In the genomic region with DNA sequence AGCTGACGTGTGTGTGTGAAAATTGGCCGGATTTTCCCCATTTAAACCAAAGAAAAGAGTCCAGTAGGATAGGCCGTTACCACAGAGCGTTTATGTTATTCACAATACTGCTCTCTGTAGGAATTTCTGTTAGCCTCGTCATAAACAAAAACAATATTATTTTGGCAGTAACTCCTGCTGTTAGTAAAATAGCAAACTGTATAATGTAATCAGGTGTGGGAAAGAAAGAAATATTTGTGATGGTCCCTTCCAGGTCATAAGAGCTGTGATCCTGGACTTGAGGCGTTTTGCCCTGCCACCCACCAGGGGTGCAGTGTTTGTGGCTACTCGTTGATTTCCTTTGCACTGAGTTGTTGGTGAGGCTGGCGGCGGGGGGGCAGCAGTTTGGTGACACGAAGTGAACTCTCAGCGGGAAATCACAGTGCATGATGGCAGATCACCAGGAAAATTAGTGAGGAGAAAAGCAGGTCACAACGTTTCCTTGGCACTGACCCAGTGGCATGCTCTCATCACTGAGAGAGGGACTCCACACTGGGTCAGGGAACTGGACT, we compare ENCODE assay signal across 1 cellular context.
TF ChIP-seq lines count a peak whose summit lies in the region.

No MANE protein-coding gene starts in this region.

TF ChIP-seq in HepG2, 621 proteins besides CTCF, POLR2A, EP300 and RAD21 (continued from another document and continues in another):
- TF ChIP-seq PATZ1 (CRISPR knock-in tag; IDR thresholded peaks at IDR 0.05): peak; percentile 48
- no peak for TF ChIP-seq ZNF432 (CRISPR knock-in tag; IDR thresholded peaks at IDR 0.05; ENCODE audit: borderline replicate concordance)
- TF ChIP-seq ZNF567 (CRISPR knock-in tag; IDR thresholded peaks at IDR 0.05; ENCODE audit: borderline replicate concordance): no peak
- no peak for TF ChIP-seq SIN3A (IDR thresholded peaks at IDR 0.05; ENCODE audit: borderline replicate concordance, low read depth, low read length)
- TF ChIP-seq ZBTB4 (CRISPR knock-in tag; IDR thresholded peaks at IDR 0.05; ENCODE audit: borderline replicate concordance): no peak
- TF ChIP-seq ZBTB21 (CRISPR knock-in tag; IDR thresholded peaks at IDR 0.05): no peak
- 0 out of 2 replicates have a peak, but pooled peaks have one; percentile 24 for TF ChIP-seq MYPOP (CRISPR knock-in tag; IDR thresholded peaks at IDR 0.05)
- no peak for TF ChIP-seq MAFK (conservative IDR thresholded peaks at IDR 0.05 in 1 of 2, IDR thresholded peaks at IDR 0.05 in 1 of 2; ENCODE audit: low read length in 2 of 2)
- TF ChIP-seq ZNF335 (CRISPR knock-in tag; IDR thresholded peaks at IDR 0.05): no peak
- TF ChIP-seq TCF12 (IDR thresholded peaks at IDR 0.05): no peak
- no peak for TF ChIP-seq TCF12 (CRISPR knock-in tag; IDR thresholded peaks at IDR 0.05)
- TF ChIP-seq CENPT (CRISPR knock-in tag; IDR thresholded peaks at IDR 0.05; ENCODE audit: low read depth): no peak
- no peak for TF ChIP-seq EED (CRISPR knock-in tag; IDR thresholded peaks at IDR 0.05)
- TF ChIP-seq DNMT1 (CRISPR knock-in tag; IDR thresholded peaks at IDR 0.05): no peak
- TF ChIP-seq GATAD2A (CRISPR knock-in tag; IDR thresholded peaks at IDR 0.05): 0 out of 2 replicates have a peak, but pooled peaks have one; percentile 27
- TF ChIP-seq CERS6 (CRISPR knock-in tag; IDR thresholded peaks at IDR 0.05): no peak
- no peak for TF ChIP-seq ZMYM3 (CRISPR knock-in tag; IDR thresholded peaks at IDR 0.05)
- TF ChIP-seq MED8 (CRISPR knock-in tag; IDR thresholded peaks at IDR 0.05; ENCODE audit: insufficient replicate concordance): no peak
- TF ChIP-seq ZFP36 (IDR thresholded peaks at IDR 0.05; ENCODE audit: borderline replicate concordance, low read depth, low read length, partially characterized antibody): no peak
- TF ChIP-seq ZFX (CRISPR knock-in tag; IDR thresholded peaks at IDR 0.05; ENCODE audit: low read depth): 0 out of 2 replicates have a peak, but pooled peaks have one; percentile 25
- TF ChIP-seq, protein P1, sequence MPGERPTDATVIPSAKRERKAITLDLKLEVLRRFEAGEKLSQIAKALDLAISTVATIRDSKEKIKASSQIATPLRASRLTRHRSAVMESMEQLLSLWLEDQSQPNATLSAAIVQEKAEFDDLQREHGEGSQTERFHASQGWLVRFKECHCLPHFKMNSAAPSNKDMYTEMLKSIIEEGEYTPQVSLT (CRISPR knock-in tag; IDR thresholded peaks at IDR 0.05; ENCODE audit: borderline replicate concordance, low read depth): no peak
- no peak for TF ChIP-seq TEAD3 (CRISPR knock-in tag; optimal IDR thresholded peaks at IDR 0.05; ENCODE audit: borderline replicate concordance)
- no peak for TF ChIP-seq NKX3-1 (CRISPR knock-in tag; IDR thresholded peaks at IDR 0.05)
- TF ChIP-seq RFXAP (CRISPR knock-in tag; IDR thresholded peaks at IDR 0.05; ENCODE audit: borderline replicate concordance): no peak
- no peak for TF ChIP-seq RCOR2 (CRISPR knock-in tag; IDR thresholded peaks at IDR 0.05)
- no peak for TF ChIP-seq ZNF225 (CRISPR knock-in tag; IDR thresholded peaks at IDR 0.05)
- TF ChIP-seq ZBED4 (CRISPR knock-in tag; IDR thresholded peaks at IDR 0.05; ENCODE audit: borderline replicate concordance): no peak
- no peak for TF ChIP-seq RXRA (CRISPR knock-in tag; IDR thresholded peaks at IDR 0.05)
- TF ChIP-seq YY1 (IDR thresholded peaks at IDR 0.05; ENCODE audit: insufficient read depth, insufficient replicate concordance, low read depth, low read length): peak; percentile 7
- no peak for TF ChIP-seq MXD3 (CRISPR knock-in tag; IDR thresholded peaks at IDR 0.05)
- TF ChIP-seq KLF15 (CRISPR knock-in tag; IDR thresholded peaks at IDR 0.05; ENCODE audit: borderline replicate concordance): no peak
- TF ChIP-seq FOXM1 (CRISPR knock-in tag; IDR thresholded peaks at IDR 0.05): no peak
- no peak for TF ChIP-seq IKZF4 (CRISPR knock-in tag; IDR thresholded peaks at IDR 0.05; ENCODE audit: borderline replicate concordance, low read depth, not compliant biosample characterization)
- no peak for TF ChIP-seq ZNF337 (CRISPR knock-in tag; IDR thresholded peaks at IDR 0.05; ENCODE audit: borderline replicate concordance, low read depth)
- peak; percentile 30; the same call in 1 of the 2 replicates for TF ChIP-seq ZNF430 (CRISPR knock-in tag; IDR thresholded peaks at IDR 0.05)
- no peak for TF ChIP-seq PAWR (CRISPR knock-in tag; IDR thresholded peaks at IDR 0.05; ENCODE audit: borderline replicate concordance)
- no peak for TF ChIP-seq CREB1 (IDR thresholded peaks at IDR 0.05)
- no peak for TF ChIP-seq CREB1 (CRISPR knock-in tag; IDR thresholded peaks at IDR 0.05)
- no peak for TF ChIP-seq FLYWCH1 (CRISPR knock-in tag; IDR thresholded peaks at IDR 0.05)
- 0 out of 2 replicates have a peak, but pooled peaks have one; percentile 21 for TF ChIP-seq SAP130 (CRISPR knock-in tag; IDR thresholded peaks at IDR 0.05; ENCODE audit: low read depth)
- TF ChIP-seq, protein P2, sequence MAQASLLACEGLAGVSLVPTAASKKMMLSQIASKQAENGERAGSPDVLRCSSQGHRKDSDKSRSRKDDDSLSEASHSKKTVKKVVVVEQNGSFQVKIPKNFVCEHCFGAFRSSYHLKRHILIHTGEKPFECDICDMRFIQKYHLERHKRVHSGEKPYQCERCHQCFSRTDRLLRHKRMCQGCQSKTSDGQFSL (CRISPR knock-in tag; IDR thresholded peaks at IDR 0.05): peak; percentile 66; the same call in 1 of the 2 replicates
- TF ChIP-seq ZNF160 (CRISPR knock-in tag; IDR thresholded peaks at IDR 0.05): no peak
- TF ChIP-seq SATB2 (CRISPR knock-in tag; IDR thresholded peaks at IDR 0.05): no peak
- no peak for TF ChIP-seq KLF13 (CRISPR knock-in tag; IDR thresholded peaks at IDR 0.05)
- no peak for TF ChIP-seq ZFP82 (CRISPR knock-in tag; IDR thresholded peaks at IDR 0.05; ENCODE audit: borderline replicate concordance)
- no peak for TF ChIP-seq ZNF354B (CRISPR knock-in tag; IDR thresholded peaks at IDR 0.05)
- TF ChIP-seq, protein P3, sequence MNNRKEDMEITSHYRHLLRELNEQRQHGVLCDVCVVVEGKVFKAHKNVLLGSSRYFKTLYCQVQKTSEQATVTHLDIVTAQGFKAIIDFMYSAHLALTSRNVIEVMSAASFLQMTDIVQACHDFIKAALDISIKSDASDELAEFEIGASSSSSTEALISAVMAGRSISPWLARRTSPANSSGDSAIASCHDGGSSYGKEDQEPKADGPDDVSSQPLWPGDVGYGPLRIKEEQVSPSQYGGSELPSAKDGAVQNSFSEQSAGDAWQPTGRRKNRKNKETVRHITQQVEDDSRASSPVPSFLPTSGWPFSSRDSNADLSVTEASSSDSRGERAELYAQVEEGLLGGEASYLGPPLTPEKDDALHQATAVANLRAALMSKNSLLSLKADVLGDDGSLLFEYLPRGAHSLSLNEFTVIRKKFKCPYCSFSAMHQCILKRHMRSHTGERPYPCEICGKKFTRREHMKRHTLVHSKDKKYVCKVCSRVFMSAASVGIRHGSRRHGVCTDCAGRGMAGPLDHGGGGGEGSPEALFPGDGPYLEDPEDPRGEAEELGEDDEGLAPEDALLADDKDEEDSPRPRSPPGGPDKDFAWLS (CRISPR knock-in tag; IDR thresholded peaks at IDR 0.05; ENCODE audit: borderline replicate concordance): no peak
- 0 out of 2 replicates have a peak, but pooled peaks have one; percentile 20 for TF ChIP-seq SALL1 (CRISPR knock-in tag; IDR thresholded peaks at IDR 0.05)
- TF ChIP-seq, protein P4, sequence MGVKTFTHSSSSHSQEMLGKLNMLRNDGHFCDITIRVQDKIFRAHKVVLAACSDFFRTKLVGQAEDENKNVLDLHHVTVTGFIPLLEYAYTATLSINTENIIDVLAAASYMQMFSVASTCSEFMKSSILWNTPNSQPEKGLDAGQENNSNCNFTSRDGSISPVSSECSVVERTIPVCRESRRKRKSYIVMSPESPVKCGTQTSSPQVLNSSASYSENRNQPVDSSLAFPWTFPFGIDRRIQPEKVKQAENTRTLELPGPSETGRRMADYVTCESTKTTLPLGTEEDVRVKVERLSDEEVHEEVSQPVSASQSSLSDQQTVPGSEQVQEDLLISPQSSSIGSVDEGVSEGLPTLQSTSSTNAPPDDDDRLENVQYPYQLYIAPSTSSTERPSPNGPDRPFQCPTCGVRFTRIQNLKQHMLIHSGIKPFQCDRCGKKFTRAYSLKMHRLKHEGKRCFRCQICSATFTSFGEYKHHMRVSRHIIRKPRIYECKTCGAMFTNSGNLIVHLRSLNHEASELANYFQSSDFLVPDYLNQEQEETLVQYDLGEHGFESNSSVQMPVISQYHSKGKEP (CRISPR knock-in tag; IDR thresholded peaks at IDR 0.05): no peak
- no peak for TF ChIP-seq ZNF629 (CRISPR knock-in tag; conservative IDR thresholded peaks at IDR 0.05)
- no peak for TF ChIP-seq ZNF570 (CRISPR knock-in tag; IDR thresholded peaks at IDR 0.05; ENCODE audit: borderline replicate concordance)
